18 cellular contexts compared by ENCODE assay signal in the genomic region with DNA sequence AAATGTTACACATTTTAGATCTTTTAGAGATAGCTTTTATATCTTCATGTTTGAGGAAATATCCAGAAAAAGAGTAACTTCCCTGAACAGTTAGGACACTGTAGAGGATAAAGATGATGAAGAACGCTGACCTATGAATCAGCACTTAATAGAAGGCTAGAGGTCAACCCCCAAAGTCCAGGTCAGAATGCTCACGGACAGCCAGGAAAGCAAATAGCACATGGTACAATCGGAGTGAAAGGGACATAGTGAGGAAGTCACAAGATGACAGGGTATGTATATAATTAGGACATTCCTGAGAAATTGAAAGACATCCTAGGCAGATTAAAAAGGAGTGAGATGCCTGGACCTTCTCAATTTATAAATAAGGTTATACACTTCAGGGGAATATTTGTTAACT. TPM values are rescaled to one million over a fixed set of nuclear protein-coding genes. Genes with fewer than 3 reads are reported as not detected.
"Had no signal": no experiment of that assay in that cellular context is flagged by ENCODE, and none has a peak within 500 bp of the region (broad histone marks: within the 10 kb centered on the region; RNA-seq: fewer than 3 reads in every experiment).

No MANE protein-coding gene starts in this region.

- H3K4me1 ChIP-seq: adrenal gland, lower lobe of right lung, thyroid gland had no signal

- H3K4me3 Mint-ChIP-seq: activated naive CD4-positive, alpha-beta T cell treated with anti-CD3 and anti-CD28 coated beads, Interleukin-2, amount 50 U/mL, for 24 hours had no signal

- H3K27ac Mint-ChIP-seq: activated naive CD4-positive, alpha-beta T cell treated with anti-CD3 and anti-CD28 coated beads, Interleukin-2, amount 50 U/mL, for 24 hours had no signal

- H3K27me3 Mint-ChIP-seq: activated naive CD4-positive, alpha-beta T cell treated with anti-CD3 and anti-CD28 coated beads, Interleukin-2, amount 50 U/mL, for 24 hours had no signal

- H3K4me1 Mint-ChIP-seq: activated naive CD4-positive, alpha-beta T cell treated with anti-CD3 and anti-CD28 coated beads, Interleukin-2, amount 50 U/mL, for 24 hours had no signal

- H3K27me3 ChIP-seq: adrenal gland, thyroid gland had no signal

- H3K4me3 ChIP-seq: adrenal gland, lower lobe of right lung, thyroid gland had no signal

- H3K9me3 Mint-ChIP-seq: activated naive CD4-positive, alpha-beta T cell treated with anti-CD3 and anti-CD28 coated beads, Interleukin-2, amount 50 U/mL, for 24 hours had no signal

- H3K36me3 ChIP-seq: adrenal gland, lower lobe of right lung, thyroid gland, WERI-Rb-1 had no signal

- H3K9me3 ChIP-seq: adrenal gland, lower lobe of right lung, thyroid gland had no signal

- DNase-seq: activated CD4-positive, alpha-beta T cell treated with anti-CD3 and anti-CD28 coated beads for 1 hour; activated CD4-positive, alpha-beta T cell treated with anti-CD3 and anti-CD28 coated beads, Interleukin-2, amount 50 U/mL, for 4 hours; activated gamma-delta T cell; effector CD4-positive, alpha-beta T cell; lower lobe of right lung; occipital lobe; stimulated activated CD4-positive, alpha-beta T cell treated with anti-CD3 and anti-CD28 coated beads, Interleukin-2, amount 100 ng/mL, for 24 hours; stimulated activated naive CD4-positive, alpha-beta T cell treated with Interleukin-2 at 50 U/mL for 16 hours; thyroid gland; WERI-Rb-1 had no signal

- H3K36me3 Mint-ChIP-seq: activated naive CD4-positive, alpha-beta T cell treated with anti-CD3 and anti-CD28 coated beads, Interleukin-2, amount 50 U/mL, for 24 hours had no signal

- ATAC-seq: esophagus mucosa, lower lobe of right lung had no signal

- H3K27ac ChIP-seq: adrenal gland, lower lobe of right lung, thyroid gland, WERI-Rb-1 had no signal

RNA-seq across cellular contexts. Expression of gene CNTNAP4, which starts 55.1 kb away (rescaled TPM):
- total RNA-seq: activated CD8-positive, alpha-beta memory T cell treated with anti-CD3 and anti-CD28 coated beads for 36 hours; bronchial epithelial cell; esophagus mucosa; glomerular endothelial cell; lower lobe of right lung; T-helper 2 cell treated with Interferon-gamma antibody and Interleukin-4, amounts not matched to agents 100 ng/mL and 5 ng/mL, for 36 hours; thyroid gland; ureter had no signal
